ENCODE assay signal across 14 cellular contexts in the genomic region with DNA sequence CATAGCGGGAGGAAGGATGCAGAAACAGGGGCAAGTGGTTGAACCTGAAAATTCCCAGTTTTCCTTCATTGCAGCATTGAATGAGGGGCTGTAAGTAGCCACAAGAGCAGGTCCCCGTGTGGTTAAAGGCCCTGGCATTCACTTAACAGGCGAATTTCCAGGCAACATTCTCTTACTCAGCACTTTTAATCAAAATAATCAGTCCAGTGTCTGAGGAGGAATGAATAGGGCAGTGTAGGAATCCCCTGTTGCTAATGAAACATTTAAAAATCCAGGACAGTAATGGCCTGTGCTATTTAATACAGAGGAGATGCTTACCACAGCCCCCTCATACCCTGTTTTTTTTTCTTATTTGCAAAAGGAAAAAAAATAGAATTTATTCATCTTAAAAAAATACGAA.
"Had no signal": no experiment of that assay in that cellular context is flagged by ENCODE, and none has a peak within 500 bp of the region (broad histone marks: within the 10 kb centered on the region; RNA-seq: fewer than 3 reads in every experiment).

No MANE protein-coding gene starts in this region.

- H3K9me3 ChIP-seq: tibial artery had no signal

- FAIRE-seq: kidney had no signal

- H3K27me3 ChIP-seq: tibial artery had no signal

- H3K27ac ChIP-seq: tibial artery had no signal

- H3K4me3 ChIP-seq: tibial artery had no signal

- ATAC-seq: effector memory CD8-positive, alpha-beta T cell; naive thymus-derived CD8-positive, alpha-beta T cell had no signal

- DNase-seq: activated B cell treated with CpG ODN at 0.5 μM for 24 hours; activated CD4-positive, alpha-beta memory T cell treated with anti-CD3 and anti-CD28 coated beads for 36 hours; activated CD4-positive, alpha-beta T cell treated with anti-CD3 and anti-CD28 coated beads for 4 hours; activated T-cell treated with anti-CD3 and anti-CD28 coated beads for 4 hours; effector memory CD8-positive, alpha-beta T cell; foreskin fibroblast; glutamatergic neuron; kidney; mesendoderm; naive thymus-derived CD8-positive, alpha-beta T cell; stimulated activated CD4-positive, alpha-beta T cell treated with anti-CD3 and anti-CD28 coated beads, Interleukin-1b, Interleukin-23, amount 100 ng/mL, for 48 hours; stimulated activated CD8-positive, alpha-beta memory T cell treated with anti-CD3 and anti-CD28 coated beads, Interleukin-4, amount 100 ng/mL, for 48 hours; stimulated activated naive CD4-positive, alpha-beta T cell; tibial artery had no signal

- H3K36me3 ChIP-seq: tibial artery had no signal
